1 cellular context compared by ENCODE assay signal in genomic region chr2:37676274-37676673, GRCh38.
TF ChIP-seq lines count a peak whose summit lies in the region.

No MANE protein-coding gene starts in this region.

TF ChIP-seq in GM23338, 12 proteins besides CTCF, POLR2A, EP300 and RAD21:
- TF ChIP-seq ZNF462 (CRISPR knock-in tag; IDR thresholded peaks at IDR 0.05) (no peak), NANOG (IDR thresholded peaks at IDR 0.05; ENCODE audit: borderline replicate concordance) (no peak), EZH2phosphoT487 (IDR thresholded peaks at IDR 0.05; ENCODE audit: unreplicated experiment) (no peak)
